In the genomic region with DNA sequence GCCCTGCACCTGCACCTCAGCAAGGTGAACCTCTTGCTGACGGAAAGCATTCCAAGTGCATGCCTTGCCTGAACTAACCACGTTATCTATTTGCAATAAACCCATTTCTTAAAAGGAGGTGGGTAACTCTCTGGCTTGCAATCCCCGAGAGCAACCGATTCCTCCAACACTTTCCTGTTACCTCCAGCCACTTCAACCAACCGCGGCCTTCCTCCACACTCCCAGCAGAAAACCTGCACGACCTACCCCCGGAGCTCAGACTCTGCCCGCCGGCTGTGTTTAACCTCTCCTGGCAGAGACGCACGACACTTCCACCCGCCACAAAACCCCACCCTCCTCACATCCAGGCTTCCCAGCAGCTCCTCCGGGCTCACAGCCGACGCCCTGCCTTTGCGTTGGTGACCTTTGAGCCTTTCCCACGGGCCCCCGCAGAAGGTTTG, we compare ENCODE assay signal across 8 cellular contexts. TPM values are rescaled to one million over a fixed set of nuclear protein-coding genes. Genes with fewer than 3 reads are reported as not detected.
DNase-seq lines count a peak whose midpoint lies in the region; ATAC-seq, FAIRE-seq and TF ChIP-seq lines count a peak whose summit lies in the region.

No MANE protein-coding gene starts in this region.

- peaks cover 5% of the 10 kb centered on the region for H3K27me3 Mint-ChIP-seq in HFFc6 (ENCODE audit: insufficient read depth)

- POLR2A ChIA-PET in A549 (lab: Yijun Ruan, JAX), result interaction anchor here (2.8 kb wide), 1 partner anchor 17 kb away, joined by 36 read pairs; a partner anchor contains a TSS

- H3K27ac ChIP-seq in A549, result peak overlapping the region; percentile 92 to 99
- peak overlapping the region; percentile 85 to 95 for H3K27ac ChIP-seq in lung (ENCODE audit: low read depth in 1 of 2, low read length in 1 of 2)
- H3K27ac ChIP-seq in vagina, result peak overlapping the region; percentile 92

- no peak for TF ChIP-seq POLR2A in A549 (IDR thresholded peaks at IDR 0.05; ENCODE audit: low read length)
- no peak for TF ChIP-seq POLR2A in vagina (IDR thresholded peaks at IDR 0.05)

- H3K36me3 ChIP-seq in lung (ENCODE audit: control insufficient read depth in 2 of 2, insufficient read depth in 2 of 2, low read length in 2 of 2) (peaks cover 0 to 29% of the 10 kb centered on the region in 2 donors), vagina (peaks cover 0 to 41% of the 10 kb centered on the region in 2 donors)

- H3K4me3 ChIP-seq in A549 (peak overlapping the region; percentile 70), astrocyte of the cerebellum (ENCODE audit: low read depth, low read length) (peak overlapping the region; percentile 65), lung (peak overlapping the region; percentile 63), vagina (peak overlapping the region; percentile 61 to 84)

- H3K4me2 ChIP-seq in A549, result peak overlapping the region; percentile 96

- CTCF ChIA-PET in A549 (lab: Yijun Ruan, JAX), result interaction anchor here (0.9 to 2.7 kb wide), 9 partner anchors 10 to 96 kb away, joined by 3 to 31 read pairs (median 6); a partner anchor contains a TSS

- TF ChIP-seq CTCF in A549 (IDR thresholded peaks at IDR 0.05), result no peak
- no peak for TF ChIP-seq CTCF in HFFc6 (IDR thresholded peaks at IDR 0.05)
- TF ChIP-seq CTCF in astrocyte of the cerebellum (IDR thresholded peaks at IDR 0.05; ENCODE audit: low read depth, low read length, missing control alignments), result no peak
- no peak for TF ChIP-seq CTCF in lung (IDR thresholded peaks at IDR 0.05; ENCODE audit: control extremely low read depth, extremely low read depth)
- TF ChIP-seq CTCF in vagina (IDR thresholded peaks at IDR 0.05), result no peak

- no peak for ATAC-seq in A549
- no peak for ATAC-seq in lung (ENCODE audit: insufficient read depth, low FRiP score)

- H3K4me1 ChIP-seq in A549 (peaks cover 20% of the 10 kb centered on the region), lung (ENCODE audit: control insufficient read depth in 2 of 2, insufficient read depth in 2 of 2, low read length in 2 of 2) (peaks cover 0 to 16% of the 10 kb centered on the region in 2 donors), vagina (peaks cover 43% of the 10 kb centered on the region)

- no peaks in the 10 kb centered on the region for H3K9me3 ChIP-seq in A549
- H3K9me3 ChIP-seq in lung (ENCODE audit: control insufficient read depth in 2 of 2, insufficient read depth in 1 of 2, low read length in 1 of 2), result no peaks in the 10 kb centered on the region
- H3K9me3 ChIP-seq in vagina, result no peaks in the 10 kb centered on the region

- H3K9me3 Mint-ChIP-seq in HFFc6, result no peaks in the 10 kb centered on the region

- TF ChIP-seq RAD21 in A549 (conservative IDR thresholded peaks at IDR 0.05 in 1 of 2, IDR thresholded peaks at IDR 0.05 in 1 of 2), result no peak

- WGBS in A549 (ENCODE audit: missing lambda C conversion rate), result 16% methylated on average over 13 of the region's 19 CpGs
- 6 to 7% methylated on average over 19 of the region's 19 CpGs for WGBS in lung, 2 donors

- no peak for DNase-seq in A549 (ENCODE audit: low read depth in 1 of 2, low spot score in 1 of 2)
- no peak for DNase-seq in HFFc6
- no peak for DNase-seq in astrocyte of the cerebellum (ENCODE audit: low read depth)
- DNase-seq in lung (ENCODE audit: low spot score), result no peak
- no peak for DNase-seq in vagina (ENCODE audit: extremely low spot score in 2 of 2)
- no peak for DNase-seq in stimulated activated CD4-positive, alpha-beta T cell treated with anti-CD3 and anti-CD28 coated beads, Interleukin-4, amount 100 ng/mL, for 4 hours
- no peak for DNase-seq in NK-92 (lab: John Stamatoyannopoulos, UW; ENCODE audit: unreplicated experiment)
- no peak for DNase-seq in UCSD-AML1 (lab: John Stamatoyannopoulos, UW; ENCODE audit: unreplicated experiment)

- FAIRE-seq in A549 (lab: Jason Lieb, UNC), result no peak

- no peak for TF ChIP-seq EP300 in A549 (IDR thresholded peaks at IDR 0.05)

- intact Hi-C loops in vagina (cut with DNase I), result loop anchor here (5.0 to 10.0 kb wide), 2 partner anchors 58 to 260 kb away; a partner anchor contains a TSS

- H3K4me3 Mint-ChIP-seq in HFFc6, result peak overlapping the region; percentile 94

- H3K36me3 Mint-ChIP-seq in HFFc6 (ENCODE audit: low read depth), result peaks cover 11% of the 10 kb centered on the region

- H3K27me3 ChIP-seq in lung (ENCODE audit: control insufficient read depth, insufficient read depth), result no peaks in the 10 kb centered on the region
- H3K27me3 ChIP-seq in vagina, result no peaks in the 10 kb centered on the region

- peaks cover 19% of the 10 kb centered on the region for H3K4me1 Mint-ChIP-seq in HFFc6 (ENCODE audit: low read depth)

- in situ Hi-C loops in astrocyte of the cerebellum (cut with HindIII; ENCODE audit: low sequenced_read_pairs), result no loop called here

- H3K27ac Mint-ChIP-seq in HFFc6, result peak overlapping the region; percentile 74

TF ChIP-seq in A549, 52 proteins besides CTCF, POLR2A, EP300 and RAD21:
- TF ChIP-seq ESRRA (IDR thresholded peaks at IDR 0.05; ENCODE audit: borderline replicate concordance, low read length) (no peak), CHD2 (IDR thresholded peaks at IDR 0.05; ENCODE audit: low read length, partially characterized antibody) (no peak)
TF ChIP-seq in A549: peak in this region for 0.

RNA-seq across cellular contexts. Expression of a gene that starts 0.7 kb away (rescaled TPM):
- polyA plus RNA-seq in A549 (2011; rRNA removed) (0.37 and 1.9 TPM in 2 replicates), A549 (2017; fragmentation: RNase III; extraction: RNeasy Plus Mini Kit Qiagen cat#74134 plus additional on column Dnase treatment) (1.7 to 2.6 TPM (median 2.3 TPM) in 3 replicates), lung (1 to 10 TPM; 3.0 to 9.3 TPM)
- 2.9 and 4.5 TPM in 2 replicates for polyA plus RNA-seq in A549 (2012; cell fraction: cytosol; rRNA removed)
- polyA plus RNA-seq in A549 (2012; cell fraction: nucleus; rRNA removed), result 3.9 and 5.8 TPM in 2 replicates
- 0.58 TPM in 1 of 2 replicates, not detected in the other for polyA minus RNA-seq in A549 (2011; rRNA and poly(A)+ RNA removed)
- total RNA-seq in HFFc6 (2021; fragmentation: NEBNext Ultra II Directional; extraction: Animal tissue kit (Norgen Biotek cat#: 25700)), result 10 to 100 TPM in 2 of 6 experiments, 1 to 10 TPM in 4; 2.7 to 11.1 (median 9.7) TPM
- total RNA-seq in lung (1 to 10 TPM in 1 of 2 donors, under 1 TPM in 1; 0.37 to 9.1 TPM), vagina (25.0 TPM)

RNA-seq across cellular contexts. Expression of a gene that starts 5.1 kb away (rescaled TPM):
- polyA plus RNA-seq in A549 (2011; rRNA removed), result 4.8 and 5.9 TPM in 2 replicates
- 14.8 and 20.2 TPM in 2 replicates for polyA plus RNA-seq in A549 (2012; cell fraction: cytosol; rRNA removed)
- polyA plus RNA-seq in A549 (2012; cell fraction: nucleus; rRNA removed), result 33.3 and 44.0 TPM in 2 replicates
- polyA plus RNA-seq in A549 (2017; fragmentation: RNase III; extraction: RNeasy Plus Mini Kit Qiagen cat#74134 plus additional on column Dnase treatment), result 9.0 to 11.0 TPM (median 10.6 TPM) in 3 replicates
- polyA minus RNA-seq in A549 (2011; rRNA and poly(A)+ RNA removed), result 5.7 and 5.9 TPM in 2 replicates
- total RNA-seq in HFFc6 (2021; fragmentation: NEBNext Ultra II Directional; extraction: Animal tissue kit (Norgen Biotek cat#: 25700)), result 1 to 10 TPM in 5 of 6 experiments, under 1 TPM in 1; 0.95 to 2.1 (median 1.3) TPM
- 100 to 1,000 TPM in 1 of 2 donors, 10 to 100 TPM in 1; 52.7 to 367 TPM for total RNA-seq in lung
- polyA plus RNA-seq in lung, result 100 to 1,000 TPM in 1 of 2 donors, 10 to 100 TPM in 1; 99.2 to 641 TPM
- 82.0 TPM for total RNA-seq in vagina

RNA-seq across cellular contexts. Expression of a gene that starts 16.7 kb away (rescaled TPM):
- polyA plus RNA-seq in A549 (2011; rRNA removed) (13.9 and 14.3 TPM in 2 replicates), A549 (2017; fragmentation: RNase III; extraction: RNeasy Plus Mini Kit Qiagen cat#74134 plus additional on column Dnase treatment) (27.7 to 29.4 TPM (median 29.1 TPM) in 3 replicates), lung (10 to 100 TPM; 27.8 to 64.4 TPM)
- polyA plus RNA-seq in A549 (2012; cell fraction: cytosol; rRNA removed), result 32.0 and 36.0 TPM in 2 replicates
- polyA plus RNA-seq in A549 (2012; cell fraction: nucleus; rRNA removed), result 80.2 and 89.5 TPM in 2 replicates
- 22.2 and 25.2 TPM in 2 replicates for polyA minus RNA-seq in A549 (2011; rRNA and poly(A)+ RNA removed)
- total RNA-seq in HFFc6 (2021; fragmentation: NEBNext Ultra II Directional; extraction: Animal tissue kit (Norgen Biotek cat#: 25700)), result 10 to 100 TPM; 31.7 to 54.1 (median 50.0) TPM
- total RNA-seq in lung (10 to 100 TPM; 30.2 to 56.3 TPM), vagina (45.7 TPM)

RNA-seq across cellular contexts. Expression of a gene that starts 17.2 kb away (rescaled TPM):
- 13.0 and 15.1 TPM in 2 replicates for polyA plus RNA-seq in A549 (2011; rRNA removed)
- 32.8 and 51.2 TPM in 2 replicates for polyA plus RNA-seq in A549 (2012; cell fraction: cytosol; rRNA removed)
- 317 and 562 TPM in 2 replicates for polyA plus RNA-seq in A549 (2012; cell fraction: nucleus; rRNA removed)
- 31.8 to 34.2 TPM (median 32.5 TPM) in 3 replicates for polyA plus RNA-seq in A549 (2017; fragmentation: RNase III; extraction: RNeasy Plus Mini Kit Qiagen cat#74134 plus additional on column Dnase treatment)
- 11.6 and 15.9 TPM in 2 replicates for polyA minus RNA-seq in A549 (2011; rRNA and poly(A)+ RNA removed)
- 100 to 1,000 TPM; 110 to 133 (median 118) TPM for total RNA-seq in HFFc6 (2021; fragmentation: NEBNext Ultra II Directional; extraction: Animal tissue kit (Norgen Biotek cat#: 25700))
- 10 to 100 TPM; 29.8 to 84.6 TPM for total RNA-seq in lung
- 10 to 100 TPM; 47.8 to 53.0 TPM for polyA plus RNA-seq in lung
- 57.0 TPM for total RNA-seq in vagina

RNA-seq across cellular contexts. Expression of a gene that starts 21.0 kb away (rescaled TPM):
- polyA plus RNA-seq in A549 (2011; rRNA removed), result 0.09 and 0.15 TPM in 2 replicates
- 0.01 TPM in 2 replicates for polyA plus RNA-seq in A549 (2012; cell fraction: cytosol; rRNA removed)
- polyA plus RNA-seq in A549 (2012; cell fraction: nucleus; rRNA removed), result 0.02 and 0.04 TPM in 2 replicates
- not detected in 3 replicates for polyA plus RNA-seq in A549 (2017; fragmentation: RNase III; extraction: RNeasy Plus Mini Kit Qiagen cat#74134 plus additional on column Dnase treatment)
- 0.24 and 0.37 TPM in 2 replicates for polyA minus RNA-seq in A549 (2011; rRNA and poly(A)+ RNA removed)
- under 1 TPM in 1 of 6 experiments, not detected in 5; 0.05 TPM for total RNA-seq in HFFc6 (2021; fragmentation: NEBNext Ultra II Directional; extraction: Animal tissue kit (Norgen Biotek cat#: 25700))
- 1 to 10 TPM in 1 of 2 donors, under 1 TPM in 1; 0.85 to 1.0 TPM for total RNA-seq in lung
- polyA plus RNA-seq in lung, result 1 to 10 TPM in 1 of 2 donors, under 1 TPM in 1; 0.39 to 1.6 TPM
- 0.49 TPM for total RNA-seq in vagina

Comparison
In these comparisons a context has a peak if more than half of its experiments do, and no peak if none do; other contexts are left out.
1. RNA of a gene that starts 5.1 kb away (total RNA-seq): 52.7 to 367 TPM in lung and 82.0 TPM in vagina (single experiment); 0.95 to 2.1 TPM in HFFc6; every median in the first group is over 10 times any median in the second.
2. Peak in every context shown above with its lines, with median percentiles within 50 percentile points of each other: H3K27ac ChIP-seq and H3K4me3 ChIP-seq.